ENCODE assay signal across 28 cellular contexts in the genomic region with DNA sequence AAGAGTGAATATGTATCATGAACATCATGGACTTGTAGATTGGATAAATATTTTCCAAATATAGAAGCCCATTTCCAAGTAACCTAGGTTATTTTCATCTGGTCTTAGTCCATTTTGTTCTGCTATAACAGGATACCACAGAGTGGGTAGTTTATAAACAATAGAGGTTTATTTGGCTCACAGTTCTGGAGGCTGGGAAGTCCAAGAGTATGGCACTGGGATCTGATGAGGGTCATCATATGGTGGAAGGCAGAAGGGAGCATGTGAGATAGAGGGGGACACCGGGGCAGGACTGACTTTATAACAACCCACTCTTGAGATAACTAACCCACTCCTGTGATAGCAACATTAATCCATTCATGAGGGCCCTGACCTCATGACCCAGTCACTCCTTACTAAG.
"Had no signal": no experiment of that assay in that cellular context is flagged by ENCODE, and none has a peak within 500 bp of the region (broad histone marks: within the 10 kb centered on the region; RNA-seq: fewer than 3 reads in every experiment).

No MANE protein-coding gene starts in this region.

- DNase-seq: natural killer cell; occipital lobe; ovary; posterior cingulate gyrus; psoas muscle; right cardiac atrium; spleen; stimulated activated CD4-positive, alpha-beta T cell treated with anti-CD3 and anti-CD28 coated beads, Interleukin-12 subunit alpha, Interleukin-12 subunit beta, amount 100 ng/mL, for 4 hours; stimulated activated CD4-positive, alpha-beta T cell treated with anti-CD3 and anti-CD28 coated beads, Interleukin-1b, Interleukin-23, amount 100 ng/mL, for 48 hours; stimulated activated CD4-positive, alpha-beta T cell treated with anti-CD3 and anti-CD28 coated beads, Interleukin-4, amount 100 ng/mL, for 1 hour; stimulated activated CD4-positive, alpha-beta T cell treated with anti-CD3 and anti-CD28 coated beads, Interleukin-4, amount 100 ng/mL, for 4 hours; stimulated activated CD8-positive, alpha-beta memory T cell treated with anti-CD3 and anti-CD28 coated beads, Interleukin-4, amount 100 ng/mL, for 48 hours; stimulated activated naive CD4-positive, alpha-beta T cell; stimulated activated naive CD8-positive, alpha-beta T cell treated with anti-CD3 and anti-CD28 coated beads, Interleukin-15, amount 100 ng/mL, for 72 hours; stimulated activated naive CD8-positive, alpha-beta T cell treated with anti-CD3 and anti-CD28 coated beads, Interleukin-15, Interleukin-2, amounts not matched to agents 100 U/mL and 50 U/mL, for 24 hours; substantia nigra; testis; tibial artery; transverse colon; upper lobe of right lung; uterus had no signal

- H3K9ac ChIP-seq: neural progenitor cell, parathyroid adenoma had no signal

- H3K27ac ChIP-seq: neural progenitor cell, ovary, parathyroid adenoma, psoas muscle, skin epidermis, spleen, suprapubic skin, testis, tibial artery, transverse colon, upper lobe of right lung, uterus had no signal

- H3K4me3 ChIP-seq: neural progenitor cell, ovary, psoas muscle, skin epidermis, smooth muscle cell, spleen, suprapubic skin, testis, tibial artery, transverse colon, upper lobe of right lung, uterus had no signal

- H3K36me3 ChIP-seq: neural progenitor cell, ovary, suprapubic skin, tibial artery, transverse colon, upper lobe of right lung, uterus had no signal

- H3K27me3 ChIP-seq: neural progenitor cell, ovary, spleen, suprapubic skin, testis, tibial artery, transverse colon, upper lobe of right lung, uterus had no signal

- H2AFZ ChIP-seq: neural progenitor cell, parathyroid adenoma had no signal

- H3K4me1 ChIP-seq: neural progenitor cell, parathyroid adenoma, suprapubic skin, testis, tibial artery, upper lobe of right lung, uterus had no signal

- ATAC-seq: natural killer cell; psoas muscle; right cardiac atrium; sciatic nerve; stimulated activated memory B cell treated with anti-CD40 and anti-IgM and Interleukin-4, amounts not matched to agents 10 μg/mL and 1 μg/mL and 100 μg/mL, for 72 hours; stimulated activated naive CD8-positive, alpha-beta T cell treated with anti-CD3 and anti-CD28 coated beads, Interleukin-15, amount 100 ng/mL, for 72 hours; stimulated activated naive CD8-positive, alpha-beta T cell treated with anti-CD3 and anti-CD28 coated beads, Interleukin-15, Interleukin-2, amounts not matched to agents 100 U/mL and 50 U/mL, for 24 hours; upper lobe of right lung had no signal

- H3K9me3 ChIP-seq: ovary, suprapubic skin, testis, tibial artery, transverse colon, upper lobe of right lung, uterus had no signal

- H3K79me2 ChIP-seq: parathyroid adenoma had no signal

- H3K4me2 ChIP-seq: neural progenitor cell, smooth muscle cell had no signal
